ENCODE assay signal across 21 cellular contexts in genomic region chr4:147511005-147511660, GRCh38. TPM values are rescaled to one million over a fixed set of nuclear protein-coding genes. Genes with fewer than 3 reads are reported as not detected.
DNase-seq lines count a peak whose midpoint lies in the region; ATAC-seq and TF ChIP-seq lines count a peak whose summit lies in the region.
"Had no signal": no experiment of that assay in that cellular context is flagged by ENCODE, and none has a peak within 500 bp of the region (broad histone marks: within the 10 kb centered on the region; RNA-seq: fewer than 3 reads in every experiment).

No MANE protein-coding gene starts in this region.

- H3K9me3 Mint-ChIP-seq in chondrocyte (ENCODE audit: low read depth) (no peaks in the 10 kb centered on the region), mesothelial cell of epicardium (peaks cover 14% of the 10 kb centered on the region)

- H3K27ac Mint-ChIP-seq in chondrocyte (ENCODE audit: unreplicated experiment), result peak overlapping the region; percentile 8
- peak overlapping the region; percentile 87 for H3K27ac Mint-ChIP-seq in mesothelial cell of epicardium
- H3K27ac Mint-ChIP-seq: CD14-positive monocyte had no signal

- ATAC-seq in SK-N-SH treated with all-trans-retinoic acid at 6 μM for 48 hours (peak; percentile 77), GM18907 (IDR thresholded peaks at IDR 0.05; ENCODE audit: unreplicated experiment) (no peak)
- ATAC-seq: K562 had no signal

- H3K4me1 Mint-ChIP-seq in chondrocyte (ENCODE audit: low read depth) (peaks cover 61% of the 10 kb centered on the region), mesothelial cell of epicardium (peaks cover 37% of the 10 kb centered on the region)
- H3K4me1 Mint-ChIP-seq: CD14-positive monocyte had no signal

- H3K27me3 Mint-ChIP-seq in chondrocyte (ENCODE audit: low read depth) (no peaks in the 10 kb centered on the region), mesothelial cell of epicardium (ENCODE audit: low read depth) (no peaks in the 10 kb centered on the region)

- H3K4me3 Mint-ChIP-seq in chondrocyte (ENCODE audit: unreplicated experiment), result no peak overlapping the region
- H3K4me3 Mint-ChIP-seq in mesothelial cell of epicardium, result no peak overlapping the region
- H3K4me3 Mint-ChIP-seq: CD14-positive monocyte had no signal

- in situ Hi-C loops in GM13977 (cut with MboI; ENCODE audit: low pct_unique_long_range_greater_than_20kb, low sequenced_read_pairs, unreplicated experiment), result loop anchor here (10.0 kb wide), 1 partner anchor 354 kb away; no protein-coding TSS in a partner anchor

- DNase-seq in AG10803 (ENCODE audit: low read depth) (peak; percentile 35), chondrocyte (ENCODE audit: low spot score) (no peak), mesothelial cell of epicardium (ENCODE audit: low spot score in 2 of 2, unreplicated experiment in 2 of 2) (no peak), hepatic stellate cell (ENCODE audit: low spot score) (no peak), GM13977 (ENCODE audit: low spot score) (no peak), AG08395 (ENCODE audit: low spot score) (no peak)
- DNase-seq: ACHN, AML-193, DMS53, HCEC 1CT, MG63, NCI-H1417 treated with DMSO at 0.1 percent for 48 hours, NCI-H187, NCI-H446 treated with DMSO at 0.1 percent for 48 hours, NCI-H526 treated with DMSO at 0.1 percent for 48 hours, OCI-M1, Right ventricle myocardium superior had no signal

- TF ChIP-seq CTCF in AG10803 (conservative IDR thresholded peaks at IDR 0.05; ENCODE audit: low read length), result no peak
- TF ChIP-seq CTCF in chondrocyte (IDR thresholded peaks at IDR 0.05), result no peak
- TF ChIP-seq CTCF in mesothelial cell of epicardium (IDR thresholded peaks at IDR 0.05; ENCODE audit: unreplicated experiment), result no peak
- TF ChIP-seq CTCF in GM13977 (IDR thresholded peaks at IDR 0.05; ENCODE audit: extremely low read depth, insufficient read depth, missing control alignments), result no peak

- no peak overlapping the region for H3K4me3 ChIP-seq in AG10803 (ENCODE audit: low read length)
- H3K4me3 ChIP-seq: K562, MG63 had no signal

- H3K36me3 Mint-ChIP-seq in chondrocyte (ENCODE audit: low read depth) (peaks cover 19% of the 10 kb centered on the region), mesothelial cell of epicardium (peaks cover 42% of the 10 kb centered on the region)
- H3K36me3 Mint-ChIP-seq: CD14-positive monocyte had no signal

TF ChIP-seq in SK-N-SH treated with all-trans-retinoic acid at 6 μM for 48 hours, 23 proteins besides CTCF, POLR2A, EP300 and RAD21:
- TF ChIP-seq ISL1 (CRISPR knock-in tag; IDR thresholded peaks at IDR 0.05), result peak; percentile 76; the same call in 1 of the 2 replicates
- TF ChIP-seq BACH2 (CRISPR knock-in tag; IDR thresholded peaks at IDR 0.05; ENCODE audit: borderline replicate concordance), result no peak
- no peak for TF ChIP-seq POU6F1 (CRISPR knock-in tag; IDR thresholded peaks at IDR 0.05; ENCODE audit: borderline replicate concordance, low read depth)
- no peak for TF ChIP-seq CSRNP3 (CRISPR knock-in tag; IDR thresholded peaks at IDR 0.05)
- TF ChIP-seq PPARA (CRISPR knock-in tag; IDR thresholded peaks at IDR 0.05; ENCODE audit: borderline replicate concordance), result no peak
- no peak for TF ChIP-seq TSHZ2 (CRISPR knock-in tag; IDR thresholded peaks at IDR 0.05)
- no peak for TF ChIP-seq ZNF565 (CRISPR knock-in tag; conservative IDR thresholded peaks at IDR 0.05; ENCODE audit: low read depth)
- TF ChIP-seq ZFP30 (CRISPR knock-in tag; IDR thresholded peaks at IDR 0.05), result no peak
- no peak for TF ChIP-seq ZFP3 (CRISPR knock-in tag; IDR thresholded peaks at IDR 0.05)
- no peak for TF ChIP-seq RARB (CRISPR knock-in tag; IDR thresholded peaks at IDR 0.05)
- TF ChIP-seq ZC3H10 (CRISPR knock-in tag; IDR thresholded peaks at IDR 0.05), result no peak
- TF ChIP-seq CSDC2 (CRISPR knock-in tag; IDR thresholded peaks at IDR 0.05), result no peak
- TF ChIP-seq ARNTL (CRISPR knock-in tag; IDR thresholded peaks at IDR 0.05; ENCODE audit: borderline replicate concordance, low read depth), result no peak
- TF ChIP-seq PATZ1 (CRISPR knock-in tag; IDR thresholded peaks at IDR 0.05; ENCODE audit: borderline replicate concordance), result 0 out of 2 replicates have a peak, but pooled peaks have one; percentile 33
- TF ChIP-seq ZNF8 (CRISPR knock-in tag; IDR thresholded peaks at IDR 0.05), result no peak
- no peak for TF ChIP-seq ESRRG (CRISPR knock-in tag; IDR thresholded peaks at IDR 0.05)
- TF ChIP-seq TCF4 (CRISPR knock-in tag; IDR thresholded peaks at IDR 0.05; ENCODE audit: borderline replicate concordance), result peak; percentile 63

RNA-seq across cellular contexts. Expression of gene EDNRA, which starts 30.2 kb away (rescaled TPM):
- total RNA-seq in chondrocyte, result 58.3 to 136 TPM (median 135 TPM) in 3 replicates
- total RNA-seq in mesothelial cell of epicardium, result 135 to 140 TPM (median 135 TPM) in 3 replicates
- total RNA-seq: K562 had no signal
